8 cellular contexts compared by ENCODE assay signal in the genomic region with DNA sequence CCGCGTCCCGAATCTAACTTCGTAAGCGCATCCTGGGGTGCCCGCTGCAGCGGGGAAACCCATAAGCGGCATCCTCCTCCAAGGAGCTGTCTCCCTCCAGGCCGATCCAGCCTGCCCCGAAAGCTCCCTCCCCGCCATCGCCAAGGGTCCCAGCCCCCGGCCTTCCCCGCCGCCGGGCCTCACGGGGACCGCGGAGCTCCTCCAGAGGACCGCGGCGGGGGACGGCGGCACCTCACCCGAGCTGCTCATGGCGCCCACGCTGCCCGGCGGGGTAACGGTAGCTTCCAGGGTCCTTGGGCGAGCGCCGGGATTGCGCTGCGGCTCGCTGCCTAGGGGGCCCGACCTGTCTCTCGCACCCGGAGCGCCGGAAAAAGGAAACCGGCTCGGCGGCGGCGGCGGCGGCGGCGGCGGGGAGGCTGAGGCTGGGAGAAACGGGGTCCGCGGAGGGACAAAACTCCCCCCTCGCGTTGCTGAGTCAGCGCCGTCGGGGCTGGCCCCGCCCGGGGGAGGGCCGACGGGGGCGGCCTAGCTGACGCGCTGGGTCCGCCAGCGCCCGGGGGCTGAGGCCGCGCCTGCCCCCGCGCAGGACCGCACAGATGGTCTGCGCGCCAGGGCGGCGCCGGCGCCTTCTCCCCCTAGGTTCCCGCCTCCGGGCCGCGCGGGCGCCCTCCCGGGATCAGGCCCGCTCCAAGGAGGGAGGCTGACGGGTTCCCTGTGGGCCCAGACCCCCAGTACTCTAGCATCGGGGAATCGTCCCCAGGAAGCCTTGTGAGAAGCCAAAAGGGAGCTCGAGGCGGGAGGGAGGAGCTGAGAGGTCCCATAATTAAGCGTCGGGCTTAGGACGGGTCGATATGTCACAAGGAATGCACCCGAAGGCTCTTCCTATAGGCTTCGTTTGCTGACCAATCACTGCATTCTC. TPM values are rescaled to one million over a fixed set of nuclear protein-coding genes. Genes with fewer than 3 reads are reported as not detected.
A peak's percentile ranks its signal among the peaks of the same experiment; 100 is the strongest.
DNase-seq lines count a peak whose midpoint lies in the region; ATAC-seq and TF ChIP-seq lines count a peak whose summit lies in the region.

A gene with protein sequence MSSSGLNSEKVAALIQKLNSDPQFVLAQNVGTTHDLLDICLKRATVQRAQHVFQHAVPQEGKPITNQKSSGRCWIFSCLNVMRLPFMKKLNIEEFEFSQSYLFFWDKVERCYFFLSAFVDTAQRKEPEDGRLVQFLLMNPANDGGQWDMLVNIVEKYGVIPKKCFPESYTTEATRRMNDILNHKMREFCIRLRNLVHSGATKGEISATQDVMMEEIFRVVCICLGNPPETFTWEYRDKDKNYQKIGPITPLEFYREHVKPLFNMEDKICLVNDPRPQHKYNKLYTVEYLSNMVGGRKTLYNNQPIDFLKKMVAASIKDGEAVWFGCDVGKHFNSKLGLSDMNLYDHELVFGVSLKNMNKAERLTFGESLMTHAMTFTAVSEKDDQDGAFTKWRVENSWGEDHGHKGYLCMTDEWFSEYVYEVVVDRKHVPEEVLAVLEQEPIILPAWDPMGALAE (minus strand): TSS at position 374 of the 919 bp plus-strand sequence. CDS start 125 bp downstream, at position 249.

- TF ChIP-seq POLR2A in GM18526 (IDR thresholded peaks at IDR 0.05; ENCODE audit: extremely low read depth, insufficient read length), result peak; percentile 76

- in situ Hi-C loops in ACHN (cut with HindIII; ENCODE audit: low pct_ligation_motif_present, low pct_unique_long_range_greater_than_20kb, low sequenced_read_pairs), result no loop called here

- peak; percentile 64 for ATAC-seq in HG03097 (IDR thresholded peaks at IDR 0.05; ENCODE audit: low FRiP score, unreplicated experiment)

- DNase-seq in ACHN, result peak; percentile 87
- peak; percentile 97 for DNase-seq in NCI-H69 (lab: John Stamatoyannopoulos, UW)
- peak; percentile 54 to 73 for DNase-seq in activated CD8-positive, alpha-beta memory T cell treated with anti-CD3 and anti-CD28 coated beads for 1 hour (ENCODE audit: extremely low read depth in 1 of 2, low read depth in 1 of 2)
- peak; percentile 62 for DNase-seq in effector CD8-positive, alpha-beta T cell (lab: John Stamatoyannopoulos, UW)
- DNase-seq in lung microvascular endothelial cell (ENCODE audit: low read depth in 2 of 2), result peak; percentile 83 to 88
- DNase-seq in stimulated activated CD4-positive, alpha-beta T cell treated with anti-CD3 and anti-CD28 coated beads, TNF-alpha, amount 100 ng/mL, for 4 hours (ENCODE audit: low read depth in 3 of 3), result peak; percentile 78 to 82 (median 81)

RNA-seq across cellular contexts. Expression of the gene that starts here (rescaled TPM):
- total RNA-seq in lung microvascular endothelial cell, result 33.1 and 41.2 TPM in 2 replicates

Comparison
In these comparisons a context has a peak if more than half of its experiments do, and no peak if none do; other contexts are left out.
1. Peak in every context shown above with its lines: DNase-seq and ATAC-seq.